Comparison of ENCODE assay signal across 9 cellular contexts in the genomic region with DNA sequence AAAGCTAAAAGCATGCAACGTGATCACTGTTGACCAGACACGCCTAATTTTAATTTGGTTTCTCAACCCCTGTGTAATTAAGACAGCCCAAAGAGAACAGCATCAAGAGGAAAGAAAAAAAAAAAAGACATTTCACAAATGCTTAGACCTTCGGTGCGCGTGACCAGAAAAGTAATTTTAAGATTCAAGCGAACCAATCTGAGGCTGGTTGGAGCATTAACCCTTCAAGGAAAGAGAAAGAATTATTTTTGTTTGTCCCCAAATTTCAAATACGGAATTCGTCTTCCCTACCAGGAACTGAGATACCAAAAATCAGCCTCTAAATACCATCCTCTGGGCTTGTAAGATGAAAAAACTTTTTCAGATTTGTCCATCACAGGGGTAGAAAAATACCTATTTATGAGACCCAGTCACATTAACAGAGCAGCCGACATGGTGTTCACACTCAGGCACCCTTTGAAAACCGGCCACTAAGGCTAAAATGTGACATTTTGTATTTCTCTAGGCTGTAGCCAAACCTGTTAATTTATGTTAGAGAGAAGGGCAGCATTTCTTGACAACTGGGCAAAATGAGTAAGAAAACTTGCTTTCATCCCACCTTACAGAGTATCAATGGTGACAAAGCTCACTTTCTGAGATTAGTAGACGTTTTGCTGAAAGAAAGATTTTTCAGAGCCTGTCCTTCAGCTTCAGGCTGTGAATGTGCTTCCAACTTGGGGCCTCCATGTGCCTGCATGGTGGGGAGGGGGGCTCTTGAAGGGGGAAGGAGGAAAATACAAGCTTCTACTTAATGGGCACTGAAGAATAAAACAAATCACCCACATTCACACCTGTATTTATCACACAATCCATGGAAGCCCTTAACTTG.
DNase-seq lines count a peak whose midpoint lies in the region; ATAC-seq, FAIRE-seq and TF ChIP-seq lines count a peak whose summit lies in the region.
"Had no signal": no experiment of that assay in that cellular context is flagged by ENCODE, and none has a peak within 500 bp of the region (broad histone marks: within the 10 kb centered on the region; RNA-seq: fewer than 3 reads in every experiment).

No MANE protein-coding gene starts in this region.

- peaks cover 4% of the 10 kb centered on the region for H3K36me3 ChIP-seq in astrocyte (ENCODE audit: insufficient read depth, low read length)

- H3K4me2 ChIP-seq in astrocyte (ENCODE audit: low read length), result peak overlapping the region; percentile 88

- H3K79me2 ChIP-seq in astrocyte (ENCODE audit: insufficient read depth, low read length), result peaks cover 90% of the 10 kb centered on the region

- H3K27ac Mint-ChIP-seq in astrocyte (ENCODE audit: unreplicated experiment) (peak overlapping the region; percentile 100), progenitor cell of endocrine pancreas (no peak overlapping the region), glutamatergic neuron (ENCODE audit: unreplicated experiment) (no peak overlapping the region)

- peaks cover 13% of the 10 kb centered on the region for H3K36me3 Mint-ChIP-seq in astrocyte (ENCODE audit: low read depth, unreplicated experiment)
- no peaks in the 10 kb centered on the region for H3K36me3 Mint-ChIP-seq in progenitor cell of endocrine pancreas (ENCODE audit: insufficient read depth)
- H3K36me3 Mint-ChIP-seq in glutamatergic neuron (ENCODE audit: unreplicated experiment), result no peaks in the 10 kb centered on the region

- no peaks in the 10 kb centered on the region for H3K9me3 Mint-ChIP-seq in astrocyte (ENCODE audit: unreplicated experiment)
- H3K9me3 Mint-ChIP-seq in progenitor cell of endocrine pancreas (ENCODE audit: low read depth), result no peaks in the 10 kb centered on the region
- no peaks in the 10 kb centered on the region for H3K9me3 Mint-ChIP-seq in glutamatergic neuron (ENCODE audit: unreplicated experiment)

- DNase-seq in AG04449 (ENCODE audit: low read depth, low spot score), result no peak
- DNase-seq in astrocyte (ENCODE audit: low read depth), result no peak
- no peak for DNase-seq in sciatic nerve (ENCODE audit: low spot score)
- no peak for DNase-seq in progenitor cell of endocrine pancreas (ENCODE audit: low spot score, unreplicated experiment)
- no peak for DNase-seq in glutamatergic neuron
- no peak for DNase-seq in stimulated activated CD4-positive, alpha-beta T cell treated with anti-CD3 and anti-CD28 coated beads, Interleukin-2, amount 100 ng/mL, for 48 hours

- H2AFZ ChIP-seq in astrocyte (ENCODE audit: low read depth, low read length), result no peak overlapping the region

- no peaks in the 10 kb centered on the region for H3K9me3 ChIP-seq in astrocyte (ENCODE audit: insufficient read depth, low read depth, low read length)
- H3K9me3 ChIP-seq in mononuclear cell (ENCODE audit: low read depth, low read length), result no peaks in the 10 kb centered on the region

- CTCF ChIA-PET in AG04449 (lab: Yijun Ruan, JAX), result interaction anchor here (0.9 to 2.1 kb wide), 8 partner anchors 9 to 155 kb away, joined by 3 to 10 read pairs (median 4); no protein-coding TSS in a partner anchor

- peak overlapping the region; percentile 97 for H3K9ac ChIP-seq in astrocyte (ENCODE audit: low read length)

- no peak for FAIRE-seq in astrocyte (lab: Jason Lieb, UNC)
- FAIRE-seq: colon had no signal

- POLR2A ChIA-PET in AG04449 (lab: Yijun Ruan, JAX), result interaction anchor here (0.5 to 5.9 kb wide), 13 partner anchors 8 to 1367 kb away, joined by 3 to 58 read pairs (median 5); no protein-coding TSS in a partner anchor

- TF ChIP-seq CTCF in AG04449 (IDR thresholded peaks at IDR 0.05; ENCODE audit: insufficient read depth, low read length, missing control alignments), result no peak
- no peak for TF ChIP-seq CTCF in astrocyte (IDR thresholded peaks at IDR 0.05; ENCODE audit: insufficient read depth, low read depth, low read length)
- TF ChIP-seq CTCF in progenitor cell of endocrine pancreas (IDR thresholded peaks at IDR 0.05; ENCODE audit: unreplicated experiment), result no peak
- TF ChIP-seq CTCF in glutamatergic neuron (IDR thresholded peaks at IDR 0.05; ENCODE audit: partially characterized antibody, unreplicated experiment), result no peak

- peak; percentile 1 for ATAC-seq in HG03159 (IDR thresholded peaks at IDR 0.05; ENCODE audit: unreplicated experiment)
- no peak for ATAC-seq in sciatic nerve

- H3K27me3 ChIP-seq in astrocyte (ENCODE audit: insufficient read depth, low read length) (no peaks in the 10 kb centered on the region), mononuclear cell (ENCODE audit: insufficient read depth, low read length) (no peaks in the 10 kb centered on the region)

- H3K27me3 Mint-ChIP-seq in astrocyte (ENCODE audit: low read depth, unreplicated experiment) (no peaks in the 10 kb centered on the region), progenitor cell of endocrine pancreas (peaks cover 3% of the 10 kb centered on the region), glutamatergic neuron (ENCODE audit: unreplicated experiment) (no peaks in the 10 kb centered on the region)

- intact Hi-C loops in sciatic nerve (cut with DNase I), result no loop called here

- H4K20me1 ChIP-seq in astrocyte (ENCODE audit: insufficient read depth, low read length), result peaks cover 21% of the 10 kb centered on the region

- H3K4me3 Mint-ChIP-seq in astrocyte (ENCODE audit: unreplicated experiment) (peak overlapping the region; percentile 97), progenitor cell of endocrine pancreas (ENCODE audit: low read depth) (no peak overlapping the region), glutamatergic neuron (ENCODE audit: unreplicated experiment) (no peak overlapping the region)

- peaks cover 67% of the 10 kb centered on the region for H3K4me1 ChIP-seq in astrocyte (ENCODE audit: insufficient read depth, low read length)
- H3K4me1 ChIP-seq in mononuclear cell (ENCODE audit: insufficient read depth, low read length), result peaks cover 66% of the 10 kb centered on the region

- H3K27ac ChIP-seq in astrocyte (ENCODE audit: low read depth, low read length), result peak overlapping the region; percentile 99

- peak overlapping the region; percentile 86 for H3K4me3 ChIP-seq in AG04449 (ENCODE audit: low read depth, low read length)
- H3K4me3 ChIP-seq in astrocyte (ENCODE audit: insufficient read depth, low read depth, low read length), result peak overlapping the region; percentile 88
- H3K4me3 ChIP-seq in mononuclear cell (ENCODE audit: low read length), result peak overlapping the region; percentile 49

- H3K4me1 Mint-ChIP-seq in astrocyte (ENCODE audit: low read depth, unreplicated experiment) (peaks cover 71% of the 10 kb centered on the region), progenitor cell of endocrine pancreas (ENCODE audit: low read depth) (peaks cover 12% of the 10 kb centered on the region), glutamatergic neuron (ENCODE audit: low read depth, unreplicated experiment) (peaks cover 17% of the 10 kb centered on the region)
